Comparison of ENCODE assay signal across 8 cellular contexts in the genomic region with DNA sequence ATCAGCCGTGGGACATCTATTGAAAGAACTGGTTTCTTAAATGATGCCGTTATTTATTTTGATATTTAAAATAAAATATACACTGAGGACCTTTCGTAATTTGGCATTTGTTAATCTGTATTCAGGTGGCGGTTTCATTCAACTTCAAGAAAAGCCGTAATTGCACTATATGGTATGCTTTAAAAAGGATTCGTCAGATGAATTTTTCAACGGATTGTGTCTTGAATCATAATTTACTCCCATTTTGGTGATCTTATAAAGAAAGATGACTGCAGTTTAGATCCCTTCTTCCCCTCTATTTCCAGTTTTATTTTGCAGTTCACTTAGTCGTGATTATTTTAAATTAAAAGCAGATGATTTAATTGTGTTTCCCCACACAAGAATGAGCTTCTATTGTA. TPM values are rescaled to one million over a fixed set of nuclear protein-coding genes. Genes with fewer than 3 reads are reported as not detected.
DNase-seq lines count a peak whose midpoint lies in the region; ATAC-seq and TF ChIP-seq lines count a peak whose summit lies in the region.

No MANE protein-coding gene starts in this region.

- no peaks in the 10 kb centered on the region for H3K36me3 Mint-ChIP-seq in brain
- H3K36me3 Mint-ChIP-seq in mesothelial cell of epicardium, result no peaks in the 10 kb centered on the region

- H3K36me3 ChIP-seq in right atrium auricular region (no peaks in the 10 kb centered on the region), upper lobe of right lung (no peaks in the 10 kb centered on the region)

- H3K9me3 Mint-ChIP-seq in brain (no peaks in the 10 kb centered on the region), mesothelial cell of epicardium (no peaks in the 10 kb centered on the region)

- H3K9me3 ChIP-seq in right atrium auricular region, result no peaks in the 10 kb centered on the region
- no peaks in the 10 kb centered on the region for H3K9me3 ChIP-seq in upper lobe of right lung

- H3K4me1 ChIP-seq in right atrium auricular region, result peaks cover 0 to 13% of the 10 kb centered on the region in 2 donors
- H3K4me1 ChIP-seq in upper lobe of right lung, result peaks cover 11% of the 10 kb centered on the region

- H3K27ac ChIP-seq in right atrium auricular region (peak overlapping the region in 1 of 2 donors; percentile 90), upper lobe of right lung (no peak overlapping the region)

- intact Hi-C loops in left cardiac atrium (cut with DNase I) (no loop called here), upper lobe of right lung (cut with DNase I) (no loop called here)

- DNase-seq in right atrium auricular region (ENCODE audit: low spot score) (no peak), left cardiac atrium (no peak), mesothelial cell of epicardium (ENCODE audit: low spot score in 2 of 2, unreplicated experiment in 2 of 2) (no peak), upper lobe of right lung (no peak), NCI-H446 treated with DMSO at 0.1 percent for 48 hours (lab: John Stamatoyannopoulos, UW) (no peak), NOMO-1 treated with dmso at 0.1 percent for 144 hours (lab: John Stamatoyannopoulos, UW; ENCODE audit: unreplicated experiment) (no peak)

- H3K27me3 Mint-ChIP-seq in brain, result peaks cover 36% of the 10 kb centered on the region
- H3K27me3 Mint-ChIP-seq in mesothelial cell of epicardium (ENCODE audit: low read depth), result peaks cover 42% of the 10 kb centered on the region

- H3K4me3 Mint-ChIP-seq in brain (peak overlapping the region; percentile 91 to 96 (median 95)), mesothelial cell of epicardium (peak overlapping the region; percentile 90)

- H3K4me3 ChIP-seq in right atrium auricular region (peak overlapping the region; percentile 45 to 58), upper lobe of right lung (peak overlapping the region; percentile 62)

- ATAC-seq in left cardiac atrium, result no peak
- ATAC-seq in upper lobe of right lung, result no peak
- ATAC-seq in HG02610 (IDR thresholded peaks at IDR 0.05; ENCODE audit: unreplicated experiment), result no peak

- TF ChIP-seq CTCF in right atrium auricular region (IDR thresholded peaks at IDR 0.05) (no peak), brain (conservative IDR thresholded peaks at IDR 0.05) (no peak), mesothelial cell of epicardium (IDR thresholded peaks at IDR 0.05; ENCODE audit: unreplicated experiment) (no peak), upper lobe of right lung (IDR thresholded peaks at IDR 0.05) (no peak)

- H3K4me1 Mint-ChIP-seq in brain, result peaks cover 24% of the 10 kb centered on the region
- H3K4me1 Mint-ChIP-seq in mesothelial cell of epicardium, result peaks cover 43% of the 10 kb centered on the region

- peak overlapping the region; percentile 27 to 97 (median 67) for H3K27ac Mint-ChIP-seq in brain
- peak overlapping the region; percentile 45 for H3K27ac Mint-ChIP-seq in mesothelial cell of epicardium

- H3K27me3 ChIP-seq in right atrium auricular region (no peaks in the 10 kb centered on the region), upper lobe of right lung (no peaks in the 10 kb centered on the region)

RNA-seq across cellular contexts. Expression of gene KLHL32, which starts 0.8 kb away (rescaled TPM):
- 1 to 10 TPM in 1 of 2 donors, under 1 TPM in 1; 0.39 to 5.9 TPM for total RNA-seq in right atrium auricular region
- 1 to 10 TPM; 1.6 to 3.3 TPM for total RNA-seq in left cardiac atrium
- 10.8 TPM for polyA plus RNA-seq in brain (ENCODE audit: insufficient read depth, low read depth, low replicate concordance)
- 7.3 to 8.4 TPM (median 8.1 TPM) in 3 replicates for total RNA-seq in mesothelial cell of epicardium
- total RNA-seq in upper lobe of right lung, result 1.1 TPM

RNA-seq across cellular contexts. Expression of gene NDUFAF4, which starts 27.6 kb away (rescaled TPM):
- total RNA-seq in right atrium auricular region (100 to 1,000 TPM in 1 of 2 donors, 10 to 100 TPM in 1; 57.9 to 103 TPM), left cardiac atrium (100 to 1,000 TPM in 1 of 2 donors, 10 to 100 TPM in 1; 75.2 to 101 TPM), mesothelial cell of epicardium (40.6 to 44.0 TPM (median 42.2 TPM) in 3 replicates), upper lobe of right lung (20.8 TPM)
- 19.2 TPM for polyA plus RNA-seq in brain (ENCODE audit: insufficient read depth, low read depth, low replicate concordance)
